Comparison of ENCODE assay signal across 17 cellular contexts in genomic region chr2:156470975-156471583, GRCh38. TPM values are rescaled to one million over a fixed set of nuclear protein-coding genes. Genes with fewer than 3 reads are reported as not detected.
DNase-seq lines count a peak whose midpoint lies in the region; ATAC-seq and TF ChIP-seq lines count a peak whose summit lies in the region.
"Had no signal": no experiment of that assay in that cellular context is flagged by ENCODE, and none has a peak within 500 bp of the region (broad histone marks: within the 10 kb centered on the region; RNA-seq: fewer than 3 reads in every experiment).

No MANE protein-coding gene starts in this region.

- TF ChIP-seq CTCF in activated B cell treated with CpG ODN at 0.5 μM for 24 hours (IDR thresholded peaks at IDR 0.05) = no peak

- no peaks in the 10 kb centered on the region for H3K9me3 Mint-ChIP-seq in activated B cell treated with CpG ODN at 0.5 μM for 24 hours
- no peaks in the 10 kb centered on the region for H3K9me3 Mint-ChIP-seq in stimulated activated memory B cell treated with anti-CD40 and anti-IgM and Interleukin-4, amounts not matched to agents 10 μg/mL and 1 μg/mL and 100 μg/mL, for 72 hours

- intact Hi-C loops in activated B cell treated with CpG ODN at 0.5 μM for 24 hours (cut with micrococcal nuclease) = loop anchor here (2.0 kb wide), 3 partner anchors 16 to 70 kb away; partner anchors contain the start of gene GPD2

- H3K36me3 Mint-ChIP-seq in activated B cell treated with CpG ODN at 0.5 μM for 24 hours (ENCODE audit: low read depth) = peaks cover 7% of the 10 kb centered on the region
- no peaks in the 10 kb centered on the region for H3K36me3 Mint-ChIP-seq in stimulated activated memory B cell treated with anti-CD40 and anti-IgM and Interleukin-4, amounts not matched to agents 10 μg/mL and 1 μg/mL and 100 μg/mL, for 72 hours

- H3K4me3 Mint-ChIP-seq in activated B cell treated with CpG ODN at 0.5 μM for 24 hours = peak overlapping the region; percentile 47
- H3K4me3 Mint-ChIP-seq in stimulated activated memory B cell treated with anti-CD40 and anti-IgM and Interleukin-4, amounts not matched to agents 10 μg/mL and 1 μg/mL and 100 μg/mL, for 72 hours = peak overlapping the region; percentile 9
- H3K4me3 Mint-ChIP-seq: activated CD8-positive, alpha-beta memory T cell treated with anti-CD3 and anti-CD28 coated beads, Interleukin-2, amount 10 ng/mL, durations not matched to agents 7 days and 5 days; activated naive CD8-positive, alpha-beta T cell; neural progenitor cell had no signal

- H3K27me3 Mint-ChIP-seq in activated B cell treated with CpG ODN at 0.5 μM for 24 hours = no peaks in the 10 kb centered on the region
- H3K27me3 Mint-ChIP-seq in stimulated activated memory B cell treated with anti-CD40 and anti-IgM and Interleukin-4, amounts not matched to agents 10 μg/mL and 1 μg/mL and 100 μg/mL, for 72 hours = no peaks in the 10 kb centered on the region
- H3K27me3 Mint-ChIP-seq: activated CD8-positive, alpha-beta memory T cell treated with anti-CD3 and anti-CD28 coated beads, Interleukin-2, amount 10 ng/mL, durations not matched to agents 7 days and 5 days; activated naive CD8-positive, alpha-beta T cell had no signal

- CTCF ChIA-PET in activated B cell treated with CpG ODN at 0.5 μM for 24 hours (lab: Charles Lee) = no interaction called here

- peaks cover 53% of the 10 kb centered on the region for H3K4me1 Mint-ChIP-seq in activated B cell treated with CpG ODN at 0.5 μM for 24 hours
- peaks cover 48% of the 10 kb centered on the region for H3K4me1 Mint-ChIP-seq in stimulated activated memory B cell treated with anti-CD40 and anti-IgM and Interleukin-4, amounts not matched to agents 10 μg/mL and 1 μg/mL and 100 μg/mL, for 72 hours

- peak; percentile 38 for ATAC-seq in HG03460 (IDR thresholded peaks at IDR 0.05; ENCODE audit: unreplicated experiment)
- peak; percentile 34 for ATAC-seq in activated B cell treated with CpG ODN at 0.5 μM for 24 hours (ENCODE audit: low read depth)
- ATAC-seq in stimulated activated memory B cell treated with anti-CD40 and anti-IgM and Interleukin-4, amounts not matched to agents 10 μg/mL and 1 μg/mL and 100 μg/mL, for 72 hours = no peak
- ATAC-seq in HG02973 (IDR thresholded peaks at IDR 0.05; ENCODE audit: unreplicated experiment) = no peak
- ATAC-seq: activated CD8-positive, alpha-beta memory T cell treated with anti-CD3 and anti-CD28 coated beads, Interleukin-2, amount 10 ng/mL, durations not matched to agents 7 days and 5 days; left colon had no signal

- POLR2A ChIA-PET in activated B cell treated with CpG ODN at 0.5 μM for 24 hours (lab: Charles Lee) = interaction anchor here (1.0 to 1.9 kb wide), 4 partner anchors 35 to 136 kb away, joined by 3 to 7 read pairs (median 4); partner anchors contain the start of gene GPD2

- DNase-seq in NOMO-1 treated with DMSO at 0.1 percent for 48 hours (lab: John Stamatoyannopoulos, UW; ENCODE audit: unreplicated experiment) = peak; percentile 59
- DNase-seq in NOMO-1 treated with dmso at 0.1 percent for 144 hours (lab: John Stamatoyannopoulos, UW; ENCODE audit: unreplicated experiment) = no peak
- no peak for DNase-seq in activated B cell treated with CpG ODN at 0.5 μM for 24 hours
- DNase-seq in effector CD8-positive, alpha-beta T cell (lab: John Stamatoyannopoulos, UW) = no peak
- DNase-seq in NCI-H2107 (lab: John Stamatoyannopoulos, UW) = no peak
- DNase-seq: activated CD8-positive, alpha-beta memory T cell treated with anti-CD3 and anti-CD28 coated beads, Interleukin-2, amount 10 ng/mL, durations not matched to agents 7 days and 5 days; Caco-2; central memory CD4-positive, alpha-beta T cell; heart right ventricle; left colon; NCI-H226; thyroid gland had no signal

- H3K27ac Mint-ChIP-seq in activated B cell treated with CpG ODN at 0.5 μM for 24 hours = peak overlapping the region; percentile 13
- H3K27ac Mint-ChIP-seq in stimulated activated memory B cell treated with anti-CD40 and anti-IgM and Interleukin-4, amounts not matched to agents 10 μg/mL and 1 μg/mL and 100 μg/mL, for 72 hours = peak overlapping the region; percentile 38
- H3K27ac Mint-ChIP-seq: activated CD8-positive, alpha-beta memory T cell treated with anti-CD3 and anti-CD28 coated beads, Interleukin-2, amount 10 ng/mL, durations not matched to agents 7 days and 5 days; activated naive CD8-positive, alpha-beta T cell; neural progenitor cell had no signal

RNA-seq across cellular contexts. Expression of gene GPD2, which starts 34.9 kb away (rescaled TPM):
- total RNA-seq in activated B cell treated with CpG ODN at 0.5 μM for 24 hours = 17.8 and 18.3 TPM in 2 replicates

Comparison
In these comparisons a context has a peak if more than half of its experiments do, and no peak if none do; other contexts are left out.
1. ATAC-seq: peak in HG03460 (single experiment) and activated B cell treated with CpG ODN at 0.5 μM for 24 hours (single experiment); none in stimulated activated memory B cell treated with anti-CD40 and anti-IgM and Interleukin-4, amounts not matched to agents 10 μg/mL and 1 μg/mL and 100 μg/mL, for 72 hours (single experiment) and HG02973 (single experiment).